In genomic region chr9:130448771-130449170, GRCh38 we compare ENCODE assay signal across 18 cellular contexts. TPM values are rescaled to one million over a fixed set of nuclear protein-coding genes. Genes with fewer than 3 reads are reported as not detected.
DNase-seq lines count a peak whose midpoint lies in the region; ATAC-seq, FAIRE-seq and TF ChIP-seq lines count a peak whose summit lies in the region.
"Had no signal": no experiment of that assay in that cellular context is flagged by ENCODE, and none has a peak within 500 bp of the region (broad histone marks: within the 10 kb centered on the region; RNA-seq: fewer than 3 reads in every experiment).

No MANE protein-coding gene starts in this region.

- H3K27me3 Mint-ChIP-seq in activated CD8-positive, alpha-beta T cell treated with anti-CD3 and anti-CD28 coated beads for 36 hours: peaks cover 38% of the 10 kb centered on the region
- H3K27me3 Mint-ChIP-seq in activated CD8-positive, alpha-beta T cell treated with anti-CD3 and anti-CD28 coated beads, Interleukin-2, amount 10 ng/mL, durations not matched to agents 7 days and 5 days (ENCODE audit: low read depth): peaks cover 10% of the 10 kb centered on the region

- no peaks in the 10 kb centered on the region for H3K9me3 ChIP-seq in PC-9 (ENCODE audit: insufficient read depth, low read depth)
- H3K9me3 ChIP-seq in K562 (replicated peaks; ENCODE audit: control insufficient read depth, insufficient read depth, low read depth, low read length): no peaks in the 10 kb centered on the region
- H3K9me3 ChIP-seq: MG63 had no signal

- no peak overlapping the region for H3K27ac ChIP-seq in PC-9
- H3K27ac ChIP-seq in K562 (ENCODE audit: extremely low read depth, low read depth, low read length): no peak overlapping the region; the same call in 2 of the 3 replicates
- H3K27ac ChIP-seq: C4-2B had no signal

- TF ChIP-seq CTCF in activated CD8-positive, alpha-beta T cell treated with anti-CD3 and anti-CD28 coated beads for 36 hours (IDR thresholded peaks at IDR 0.05): no peak
- TF ChIP-seq CTCF in PC-9 (conservative IDR thresholded peaks at IDR 0.05): no peak
- TF ChIP-seq CTCF in K562 (IDR thresholded peaks at IDR 0.05 in 2 of 3, conservative IDR thresholded peaks at IDR 0.05 in 1 of 3; ENCODE audit: insufficient read depth in 2 of 3, low read depth in 1 of 3, low read length in 3 of 3): no peak

- H3K4me3 ChIP-seq in PC-9 (no peak overlapping the region), K562 (no peak overlapping the region)
- H3K4me3 ChIP-seq: GM12878, MG63 had no signal

- CTCF ChIA-PET in activated CD8-positive, alpha-beta T cell treated with anti-CD3 and anti-CD28 coated beads for 36 hours (lab: Charles Lee): interaction anchor here (2.8 kb wide), 1 partner anchor 11 kb away, joined by 12 read pairs; no protein-coding TSS in a partner anchor
- CTCF ChIA-PET in activated CD8-positive, alpha-beta T cell treated with anti-CD3 and anti-CD28 coated beads, Interleukin-2, amount 10 ng/mL, durations not matched to agents 7 days and 5 days (lab: Charles Lee): interaction anchor here (1.1 to 1.3 kb wide), 3 partner anchors 8 to 235 kb away, joined by 3 to 5 read pairs (median 3); no protein-coding TSS in a partner anchor
- CTCF ChIA-PET in PC-9 (lab: Charles Lee): interaction anchor here (0.6 to 0.7 kb wide), 3 partner anchors 11 to 472 kb away, joined by 7 to 12 read pairs (median 9); no protein-coding TSS in a partner anchor
- CTCF ChIA-PET in K562 (lab: Yijun Ruan, JAX; ENCODE audit: low intra/inter-chr PET ratio): no interaction called here

- H3K79me2 ChIP-seq in PC-9 (ENCODE audit: low read depth) (peaks cover 7% of the 10 kb centered on the region; the same call in 1 of the 2 replicates), K562 (ENCODE audit: control insufficient read depth, insufficient read depth, low read length) (no peaks in the 10 kb centered on the region)

- H3K4me1 ChIP-seq in PC-9 (replicated peaks; ENCODE audit: insufficient read depth): peaks cover 42% of the 10 kb centered on the region
- H3K4me1 ChIP-seq in K562 (replicated peaks in 1 of 2; ENCODE audit: control insufficient read depth in 2 of 2, insufficient read depth in 2 of 2, low read length in 2 of 2): peaks cover 35 to 58% of the 10 kb centered on the region in 2 experiments

- H4K20me1 ChIP-seq in PC-9 (ENCODE audit: insufficient read depth): peaks cover 25% of the 10 kb centered on the region
- no peaks in the 10 kb centered on the region for H4K20me1 ChIP-seq in K562 (replicated peaks; ENCODE audit: control insufficient read depth, insufficient read depth, low read length)

- no peak overlapping the region for H3K4me3 Mint-ChIP-seq in activated CD8-positive, alpha-beta T cell treated with anti-CD3 and anti-CD28 coated beads for 36 hours
- no peak overlapping the region for H3K4me3 Mint-ChIP-seq in activated CD8-positive, alpha-beta T cell treated with anti-CD3 and anti-CD28 coated beads, Interleukin-2, amount 10 ng/mL, durations not matched to agents 7 days and 5 days

- H3K4me1 Mint-ChIP-seq in activated CD8-positive, alpha-beta T cell treated with anti-CD3 and anti-CD28 coated beads for 36 hours (ENCODE audit: low read depth): peaks cover 12% of the 10 kb centered on the region
- peaks cover 19% of the 10 kb centered on the region for H3K4me1 Mint-ChIP-seq in activated CD8-positive, alpha-beta T cell treated with anti-CD3 and anti-CD28 coated beads, Interleukin-2, amount 10 ng/mL, durations not matched to agents 7 days and 5 days (ENCODE audit: low read depth)

- no peaks in the 10 kb centered on the region for H3K9me1 ChIP-seq in K562 (ENCODE audit: control insufficient read depth, insufficient read depth, low read length)

- H3K27ac Mint-ChIP-seq in activated CD8-positive, alpha-beta T cell treated with anti-CD3 and anti-CD28 coated beads for 36 hours: peak overlapping the region; percentile 80
- no peak overlapping the region for H3K27ac Mint-ChIP-seq in activated CD8-positive, alpha-beta T cell treated with anti-CD3 and anti-CD28 coated beads, Interleukin-2, amount 10 ng/mL, durations not matched to agents 7 days and 5 days

- TF ChIP-seq EP300 in K562 (IDR thresholded peaks at IDR 0.05; ENCODE audit: low read length): no peak

- no peaks in the 10 kb centered on the region for H3K9me3 Mint-ChIP-seq in activated CD8-positive, alpha-beta T cell treated with anti-CD3 and anti-CD28 coated beads for 36 hours
- H3K9me3 Mint-ChIP-seq in activated CD8-positive, alpha-beta T cell treated with anti-CD3 and anti-CD28 coated beads, Interleukin-2, amount 10 ng/mL, durations not matched to agents 7 days and 5 days (ENCODE audit: insufficient read depth): no peaks in the 10 kb centered on the region

- H3K36me3 ChIP-seq in PC-9 (ENCODE audit: low read depth) (no peaks in the 10 kb centered on the region), K562 (ENCODE audit: control insufficient read depth, insufficient read depth, low read length) (no peaks in the 10 kb centered on the region)

- peaks cover 2% of the 10 kb centered on the region for H3K36me3 Mint-ChIP-seq in activated CD8-positive, alpha-beta T cell treated with anti-CD3 and anti-CD28 coated beads for 36 hours (ENCODE audit: low read depth)
- no peaks in the 10 kb centered on the region for H3K36me3 Mint-ChIP-seq in activated CD8-positive, alpha-beta T cell treated with anti-CD3 and anti-CD28 coated beads, Interleukin-2, amount 10 ng/mL, durations not matched to agents 7 days and 5 days (ENCODE audit: low read depth)

- no peak overlapping the region for H3K9ac ChIP-seq in K562 (ENCODE audit: insufficient read depth in 1 of 2, low read depth in 2 of 2, low read length in 2 of 2)

- in situ Hi-C loops in K562 (cut with MboI): no loop called here

- no peak for FAIRE-seq in K562 (lab: Jason Lieb, UNC)
- FAIRE-seq: GM12878 had no signal

- peaks cover 7% of the 10 kb centered on the region; the same call in 1 of the 2 replicates for H3F3A ChIP-seq in PC-9 (ENCODE audit: insufficient read depth, low read depth)

- H2AFZ ChIP-seq in PC-9 (no peak overlapping the region), K562 (ENCODE audit: low read depth, low read length) (no peak overlapping the region)

- no TSS peak for BruUV-seq in PC-9 (replicated peaks; lab: Mats Ljungman, UMichigan)
- BruUV-seq in K562 (replicated peaks; lab: Mats Ljungman, UMichigan): no TSS peak

- WGBS in K562 (ENCODE audit: insufficient coverage, low coverage, missing lambda C conversion rate): 47% methylated on average over 4 of the region's 7 CpGs

- H3K27me3 ChIP-seq in PC-9 (ENCODE audit: insufficient read depth, low read depth) (no peaks in the 10 kb centered on the region), K562 (ENCODE audit: control insufficient read depth in 2 of 2, insufficient read depth in 2 of 2, low read length in 2 of 2) (no peaks in the 10 kb centered on the region)
- H3K27me3 ChIP-seq: MG63 had no signal

- no peak for ATAC-seq in activated CD8-positive, alpha-beta T cell treated with anti-CD3 and anti-CD28 coated beads for 36 hours
- ATAC-seq in activated CD8-positive, alpha-beta T cell treated with anti-CD3 and anti-CD28 coated beads, Interleukin-2, amount 10 ng/mL, durations not matched to agents 7 days and 5 days: no peak
- ATAC-seq in K562: no peak
- no peak for ATAC-seq in HG02642 (IDR thresholded peaks at IDR 0.05; ENCODE audit: poor library complexity, unreplicated experiment)
- no peak for ATAC-seq in HG03045 (IDR thresholded peaks at IDR 0.05; ENCODE audit: unreplicated experiment)
- ATAC-seq: HCT116 had no signal

- TF ChIP-seq RAD21 in K562 (CRISPR knock-in tag; conservative IDR thresholded peaks at IDR 0.05 in 1 of 2, IDR thresholded peaks at IDR 0.05 in 1 of 2): no peak

- POLR2A ChIA-PET in activated CD8-positive, alpha-beta T cell treated with anti-CD3 and anti-CD28 coated beads for 36 hours (lab: Charles Lee): no interaction called here
- POLR2A ChIA-PET in activated CD8-positive, alpha-beta T cell treated with anti-CD3 and anti-CD28 coated beads, Interleukin-2, amount 10 ng/mL, durations not matched to agents 7 days and 5 days (lab: Charles Lee): no interaction called here
- POLR2A ChIA-PET in PC-9 (lab: Charles Lee; ENCODE audit: unreplicated experiment): no interaction called here
- POLR2A ChIA-PET in K562 (lab: Yijun Ruan, JAX): interaction anchor here (0.8 to 1.6 kb wide), 3 partner anchors 9 to 245 kb away, joined by 3 read pairs; partner anchors contain the start of gene EXOSC2

- intact Hi-C loops in activated CD8-positive, alpha-beta T cell treated with anti-CD3 and anti-CD28 coated beads for 36 hours (cut with micrococcal nuclease): no loop called here
- intact Hi-C loops in PC-9 (cut with micrococcal nuclease; ENCODE audit: unreplicated experiment) (loop anchor here (5.0 kb wide), 2 partner anchors 206 to 321 kb away; no protein-coding TSS in a partner anchor), K562 (cut with micrococcal nuclease) (no loop called here)

- no peak for DNase-seq in activated CD8-positive, alpha-beta T cell treated with anti-CD3 and anti-CD28 coated beads for 36 hours
- DNase-seq in activated CD8-positive, alpha-beta T cell treated with anti-CD3 and anti-CD28 coated beads, Interleukin-2, amount 10 ng/mL, durations not matched to agents 7 days and 5 days: no peak
- DNase-seq in PC-9: no peak
- no peak for DNase-seq in K562 (ENCODE audit: extremely low read depth in 1 of 4, low spot score in 3 of 4)
- DNase-seq in renal cortical epithelial cell (ENCODE audit: low read depth): peak; percentile 58
- DNase-seq in KG1 (lab: John Stamatoyannopoulos, UW): no peak
- DNase-seq: 8988T, GDM1, MG63, NCI-H1092, NCI-H2081 treated with DMSO at 0.1 percent for 48 hours, NCI-H510A treated with DMSO at 0.1 percent for 48 hours, Right ventricle myocardium superior had no signal

- H3K4me2 ChIP-seq in PC-9: peak overlapping the region; percentile 99; the same call in 1 of the 2 replicates
- H3K4me2 ChIP-seq in K562 (ENCODE audit: insufficient read depth, low read length): no peak overlapping the region

- TF ChIP-seq POLR2A in K562 (conservative IDR thresholded peaks at IDR 0.05): no peak

- no peaks in the 10 kb centered on the region for H3K9me2 ChIP-seq in PC-9 (ENCODE audit: insufficient read depth)

RNA-seq across cellular contexts. Expression of gene ASS1, which starts 4.0 kb away (rescaled TPM):
- total RNA-seq in activated CD8-positive, alpha-beta T cell treated with anti-CD3 and anti-CD28 coated beads for 36 hours: 10 to 100 TPM in 1 of 2 experiments, 1 to 10 TPM in 1; 9.8 to 11.5 TPM
- total RNA-seq in activated CD8-positive, alpha-beta T cell treated with anti-CD3 and anti-CD28 coated beads, Interleukin-2, amount 10 ng/mL, durations not matched to agents 7 days and 5 days: 1 to 10 TPM; 1.8 to 3.1 TPM
- 255 and 371 TPM in 2 replicates for total RNA-seq in PC-9 (2021)
- total RNA-seq in K562 (2011; cell fraction: chromatin; rRNA removed; ENCODE audit: low replicate concordance): 1.7 and 3.4 TPM in 2 replicates
- total RNA-seq in K562 (2011; cell fraction: nucleolus; rRNA removed): 2.6 and 4.0 TPM in 2 replicates
- total RNA-seq in K562 (2011; cell fraction: nucleoplasm; rRNA removed): 1.6 and 2.4 TPM in 2 replicates
- 4.6 and 4.8 TPM in 2 replicates for total RNA-seq in K562 (2014; rRNA removed)
- 2.2 and 4.2 TPM in 2 replicates for total RNA-seq in K562 (2014; rRNA removed; fragmentation: Illumina TruSeq; extraction: Trizol)
- 1.5 and 1.7 TPM in 2 replicates for total RNA-seq in K562 (2015; rRNA removed; fragmentation: Illumina TruSeq; extraction: Trizol)
- 3.7 TPM in 2 replicates for total RNA-seq in K562 (2021)
- 2.9 and 4.7 TPM in 2 replicates for polyA plus RNA-seq in K562 (2011; rRNA removed)
- polyA plus RNA-seq in K562 (2011; cell fraction: cytosol; rRNA removed): 3.0 and 5.3 TPM in 2 replicates
- 1.8 and 3.1 TPM in 2 replicates for polyA plus RNA-seq in K562 (2011; cell fraction: nucleus; rRNA removed)
- 2.6 and 82.8 TPM in 2 replicates for polyA plus RNA-seq in K562 (2012)
- 5.7 and 5.9 TPM in 2 replicates for polyA plus RNA-seq in K562 (2014; fragmentation: Illumina TruSeq; extraction: Trizol)
- polyA plus RNA-seq in K562 (2014; fragmentation: Nextera tagmentation; extraction: Ambion mirVana): 1 to 10 TPM; 1.7 to 3.6 TPM
- polyA plus RNA-seq in K562 (2014; rRNA removed): 3.8 and 6.5 TPM in 2 replicates
- polyA minus RNA-seq in K562 (2011; rRNA and poly(A)+ RNA removed): 1.8 and 4.5 TPM in 2 replicates
- polyA minus RNA-seq in K562 (2011; cell fraction: cytosol; rRNA and poly(A)+ RNA removed): 13.4 and 14.5 TPM in 2 replicates
- polyA minus RNA-seq in K562 (2011; cell fraction: nucleus; rRNA and poly(A)+ RNA removed): 2.6 and 3.0 TPM in 2 replicates
- total RNA-seq in renal cortical epithelial cell: 64.6 and 82.5 TPM in 2 replicates
